In genomic region chr22:39255449-39256185, GRCh38 we compare ENCODE assay signal across 11 cellular contexts. TPM values are rescaled to one million over a fixed set of nuclear protein-coding genes. Genes with fewer than 3 reads are reported as not detected.
DNase-seq lines count a peak whose midpoint lies in the region; ATAC-seq and TF ChIP-seq lines count a peak whose summit lies in the region.
"Had no signal": no experiment of that assay in that cellular context is flagged by ENCODE, and none has a peak within 500 bp of the region (broad histone marks: within the 10 kb centered on the region; RNA-seq: fewer than 3 reads in every experiment).

No MANE protein-coding gene starts in this region.

- TF ChIP-seq CTCF in suprapubic skin (IDR thresholded peaks at IDR 0.05), result no peak

- CTCF ChIA-PET in activated naive CD4-positive, alpha-beta T cell treated with anti-CD3 and anti-CD28 coated beads for 36 hours (lab: Charles Lee), result interaction anchor here (0.9 kb wide), 1 partner anchor 61 kb away, joined by 3 read pairs; no protein-coding TSS in a partner anchor

- no peak for ATAC-seq in activated naive CD8-positive, alpha-beta T cell treated with anti-CD3 and anti-CD28 coated beads, Interleukin-2, amount 10 ng/mL, durations not matched to agents 7 days and 5 days (ENCODE audit: low read depth)
- ATAC-seq in memory B cell (ENCODE audit: low read depth), result no peak

- H3K36me3 ChIP-seq in suprapubic skin, result no peaks in the 10 kb centered on the region

- H3K9me3 ChIP-seq in suprapubic skin, result no peaks in the 10 kb centered on the region

- H3K36me3 Mint-ChIP-seq in activated naive CD4-positive, alpha-beta T cell treated with anti-CD3 and anti-CD28 coated beads for 36 hours (ENCODE audit: low read depth), result no peaks in the 10 kb centered on the region
- no peaks in the 10 kb centered on the region for H3K36me3 Mint-ChIP-seq in activated naive CD8-positive, alpha-beta T cell treated with anti-CD3 and anti-CD28 coated beads, Interleukin-2, amount 10 ng/mL, durations not matched to agents 7 days and 5 days
- H3K36me3 Mint-ChIP-seq in memory B cell, result no peaks in the 10 kb centered on the region

- H3K9me3 Mint-ChIP-seq in activated naive CD4-positive, alpha-beta T cell treated with anti-CD3 and anti-CD28 coated beads for 36 hours, result no peaks in the 10 kb centered on the region
- H3K9me3 Mint-ChIP-seq in activated naive CD8-positive, alpha-beta T cell treated with anti-CD3 and anti-CD28 coated beads, Interleukin-2, amount 10 ng/mL, durations not matched to agents 7 days and 5 days, result no peaks in the 10 kb centered on the region
- H3K9me3 Mint-ChIP-seq in memory B cell, result no peaks in the 10 kb centered on the region

- peak overlapping the region; percentile 44 for H3K27ac Mint-ChIP-seq in activated naive CD4-positive, alpha-beta T cell treated with anti-CD3 and anti-CD28 coated beads for 36 hours
- H3K27ac Mint-ChIP-seq in activated naive CD8-positive, alpha-beta T cell treated with anti-CD3 and anti-CD28 coated beads, Interleukin-2, amount 10 ng/mL, durations not matched to agents 7 days and 5 days, result peak overlapping the region; percentile 40
- H3K27ac Mint-ChIP-seq in memory B cell, result peak overlapping the region; percentile 11

- peaks cover 41% of the 10 kb centered on the region for H3K4me1 ChIP-seq in suprapubic skin

- no peak overlapping the region for H3K4me3 ChIP-seq in suprapubic skin

- H3K4me1 Mint-ChIP-seq in activated naive CD4-positive, alpha-beta T cell treated with anti-CD3 and anti-CD28 coated beads for 36 hours (ENCODE audit: low read depth), result peaks cover 26% of the 10 kb centered on the region
- peaks cover 16% of the 10 kb centered on the region for H3K4me1 Mint-ChIP-seq in activated naive CD8-positive, alpha-beta T cell treated with anti-CD3 and anti-CD28 coated beads, Interleukin-2, amount 10 ng/mL, durations not matched to agents 7 days and 5 days
- peaks cover 7% of the 10 kb centered on the region for H3K4me1 Mint-ChIP-seq in memory B cell

- no peaks in the 10 kb centered on the region for H3K27me3 ChIP-seq in suprapubic skin

- TF ChIP-seq EP300 in suprapubic skin (IDR thresholded peaks at IDR 0.05), result no peak

- no peak for DNase-seq in activated naive CD4-positive, alpha-beta T cell treated with anti-CD3 and anti-CD28 coated beads for 36 hours
- no peak for DNase-seq in activated naive CD4-positive, alpha-beta T cell (lab: John Stamatoyannopoulos, UW)
- no peak for DNase-seq in activated naive CD8-positive, alpha-beta T cell treated with anti-CD3 and anti-CD28 coated beads, Interleukin-2, amount 10 ng/mL, durations not matched to agents 7 days and 5 days
- DNase-seq in memory B cell (ENCODE audit: low spot score in 2 of 2) (no peak), suprapubic skin (ENCODE audit: low spot score in 2 of 2) (no peak), NCI-H2196 treated with DMSO at 0.1 percent for 48 hours (lab: John Stamatoyannopoulos, UW; ENCODE audit: unreplicated experiment) (no peak)
- DNase-seq in stimulated activated CD4-positive, alpha-beta T cell treated with anti-CD3 and anti-CD28 coated beads, Interleukin-2, amount 100 ng/mL, for 24 hours, result no peak
- DNase-seq in stimulated activated naive CD4-positive, alpha-beta T cell treated with Interleukin-2 at 50 U/mL for 16 hours (lab: John Stamatoyannopoulos, UW), result no peak
- DNase-seq: activated naive CD4-positive, alpha-beta T cell treated with anti-CD3 and anti-CD28 coated beads, Interleukin-2, amount 50 U/mL, for 16 hours; occipital lobe had no signal

- peak overlapping the region; percentile 44 for H3K27ac ChIP-seq in suprapubic skin
- H3K27ac ChIP-seq: VCaP had no signal

- POLR2A ChIA-PET in activated naive CD8-positive, alpha-beta T cell treated with anti-CD3 and anti-CD28 coated beads, Interleukin-2, amount 10 ng/mL, durations not matched to agents 7 days and 5 days (lab: Charles Lee), result interaction anchor here (0.9 kb wide), 1 partner anchor 63 kb away, joined by 4 read pairs; the partner anchor contains the start of gene RPL3

- H3K27me3 Mint-ChIP-seq in activated naive CD4-positive, alpha-beta T cell treated with anti-CD3 and anti-CD28 coated beads for 36 hours (ENCODE audit: low read depth), result peaks cover 8% of the 10 kb centered on the region
- peaks cover 16% of the 10 kb centered on the region for H3K27me3 Mint-ChIP-seq in activated naive CD8-positive, alpha-beta T cell treated with anti-CD3 and anti-CD28 coated beads, Interleukin-2, amount 10 ng/mL, durations not matched to agents 7 days and 5 days
- peaks cover 27% of the 10 kb centered on the region for H3K27me3 Mint-ChIP-seq in memory B cell

- 78% methylated on average over 14 of the region's 16 CpGs for WGBS in suprapubic skin

- H3K4me3 Mint-ChIP-seq in activated naive CD4-positive, alpha-beta T cell treated with anti-CD3 and anti-CD28 coated beads for 36 hours, result no peak overlapping the region
- H3K4me3 Mint-ChIP-seq in activated naive CD8-positive, alpha-beta T cell treated with anti-CD3 and anti-CD28 coated beads, Interleukin-2, amount 10 ng/mL, durations not matched to agents 7 days and 5 days, result no peak overlapping the region
- H3K4me3 Mint-ChIP-seq in memory B cell, result no peak overlapping the region

- intact Hi-C loops in activated naive CD4-positive, alpha-beta T cell treated with anti-CD3 and anti-CD28 coated beads for 36 hours (cut with micrococcal nuclease), result no loop called here

- TF ChIP-seq POLR2A in suprapubic skin (IDR thresholded peaks at IDR 0.05), result no peak

RNA-seq across cellular contexts. Expression of gene PDGFB, which starts 10.8 kb away (rescaled TPM):
- total RNA-seq in activated naive CD4-positive, alpha-beta T cell treated with anti-CD3 and anti-CD28 coated beads for 36 hours, result 1 to 10 TPM; 3.8 to 3.9 TPM
- total RNA-seq in activated naive CD8-positive, alpha-beta T cell treated with anti-CD3 and anti-CD28 coated beads, Interleukin-2, amount 10 ng/mL, durations not matched to agents 7 days and 5 days, result 1 to 10 TPM; 7.2 to 7.9 TPM
- 10 to 100 TPM; 10.5 to 20.6 (median 12.0) TPM for total RNA-seq in suprapubic skin
